ENCODE assay signal across 2 cellular contexts in genomic region chr11:70887428-70887827, GRCh38.
TF ChIP-seq lines count a peak whose summit lies in the region.

No MANE protein-coding gene starts in this region.

TF ChIP-seq in GM23338, 12 proteins besides CTCF, POLR2A, EP300 and RAD21:
- TF ChIP-seq NANOG (IDR thresholded peaks at IDR 0.05; ENCODE audit: borderline replicate concordance) (no peak), ZNF331 (CRISPR knock-in tag; IDR thresholded peaks at IDR 0.05; ENCODE audit: low read depth) (no peak), JUNB (IDR thresholded peaks at IDR 0.05; ENCODE audit: unreplicated experiment) (no peak), ETS1 (IDR thresholded peaks at IDR 0.05) (no peak), ZNF114 (CRISPR knock-in tag; IDR thresholded peaks at IDR 0.05) (no peak), EZH2 (IDR thresholded peaks at IDR 0.05; ENCODE audit: low read depth, unreplicated experiment) (no peak), EZH2phosphoT487 (IDR thresholded peaks at IDR 0.05; ENCODE audit: unreplicated experiment) (no peak), REST (IDR thresholded peaks at IDR 0.05; ENCODE audit: unreplicated experiment) (no peak), STAT1 (IDR thresholded peaks at IDR 0.05; ENCODE audit: unreplicated experiment) (no peak), ZNF462 (CRISPR knock-in tag; IDR thresholded peaks at IDR 0.05) (no peak), CREB1 (CRISPR knock-in tag; IDR thresholded peaks at IDR 0.05; ENCODE audit: low read depth) (no peak), POLR2AphosphoS5 (IDR thresholded peaks at IDR 0.05; ENCODE audit: low read depth) (no peak)

TF ChIP-seq in H1, 55 proteins besides CTCF, POLR2A, EP300 and RAD21:
- TF ChIP-seq TEAD4 (IDR thresholded peaks at IDR 0.05; ENCODE audit: low read depth, low read length) (peak; percentile 56; the same call in 1 of the 2 replicates), BRCA1 (IDR thresholded peaks at IDR 0.05; ENCODE audit: low read depth, low read length) (no peak), CREB1 (IDR thresholded peaks at IDR 0.05) (no peak), KDM1A (IDR thresholded peaks at IDR 0.05; ENCODE audit: borderline replicate concordance, low read length) (no peak), FOSL1 (IDR thresholded peaks at IDR 0.05; ENCODE audit: insufficient read depth, low read depth, low read length) (no peak), EZH2 (IDR thresholded peaks at IDR 0.05; ENCODE audit: low read depth, low read length, severe bottlenecking) (no peak), BCL11A (IDR thresholded peaks at IDR 0.05; ENCODE audit: low read depth in 2 of 2, low read length in 2 of 2) (no peak)
TF ChIP-seq in H1: peak in this region for 1.
